12 cellular contexts compared by ENCODE assay signal in genomic region chr3:122642935-122643334, GRCh38. TPM values are rescaled to one million over a fixed set of nuclear protein-coding genes. Genes with fewer than 3 reads are reported as not detected.
DNase-seq lines count a peak whose midpoint lies in the region; ATAC-seq and TF ChIP-seq lines count a peak whose summit lies in the region.
"Had no signal": no experiment of that assay in that cellular context is flagged by ENCODE, and none has a peak within 500 bp of the region (broad histone marks: within the 10 kb centered on the region; RNA-seq: fewer than 3 reads in every experiment).

No MANE protein-coding gene starts in this region.

- H3K4me1 ChIP-seq in breast epithelium, result no peaks in the 10 kb centered on the region
- H3K4me1 ChIP-seq: A549 had no signal

- H3K4me3 Mint-ChIP-seq in activated CD4-positive, alpha-beta T cell treated with anti-CD3 and anti-CD28 coated beads, Interleukin-2, amount 10 ng/mL, durations not matched to agents 24 days and 14 days, result peak overlapping the region; percentile 68
- H3K4me3 Mint-ChIP-seq: WTC11 had no signal

- no peak for TF ChIP-seq CTCF in breast epithelium (IDR thresholded peaks at IDR 0.05)

- H3K27me3 Mint-ChIP-seq in activated CD4-positive, alpha-beta T cell treated with anti-CD3 and anti-CD28 coated beads, Interleukin-2, amount 10 ng/mL, durations not matched to agents 24 days and 14 days, result no peaks in the 10 kb centered on the region

- H3K9me3 Mint-ChIP-seq in activated CD4-positive, alpha-beta T cell treated with anti-CD3 and anti-CD28 coated beads, Interleukin-2, amount 10 ng/mL, durations not matched to agents 24 days and 14 days, result peaks cover 14% of the 10 kb centered on the region
- H3K9me3 Mint-ChIP-seq: WTC11 had no signal

- no peak overlapping the region for H3K27ac ChIP-seq in breast epithelium
- H3K27ac ChIP-seq: A549 had no signal

- peaks cover 13% of the 10 kb centered on the region for H3K36me3 Mint-ChIP-seq in activated CD4-positive, alpha-beta T cell treated with anti-CD3 and anti-CD28 coated beads, Interleukin-2, amount 10 ng/mL, durations not matched to agents 24 days and 14 days (ENCODE audit: low read depth)
- H3K36me3 Mint-ChIP-seq: WTC11 had no signal

- H3K27me3 ChIP-seq in breast epithelium, result no peaks in the 10 kb centered on the region

- DNase-seq in activated CD4-positive, alpha-beta T cell treated with anti-CD3 and anti-CD28 coated beads, Interleukin-2, amount 10 ng/mL, durations not matched to agents 24 days and 14 days, result peak; percentile 59
- no peak for DNase-seq in activated CD4-positive, alpha-beta T cell treated with anti-CD3 and anti-CD28 coated beads, Interleukin-2, amount 50 U/mL, for 48 hours
- DNase-seq in foreskin melanocyte, result peak; percentile 22
- DNase-seq in breast epithelium (ENCODE audit: low spot score in 2 of 2), result no peak
- no peak for DNase-seq in amniotic stem cell (lab: John Stamatoyannopoulos, UW)
- no peak for DNase-seq in central memory CD4-positive, alpha-beta T cell
- DNase-seq: NCI-H146; stimulated activated CD8-positive, alpha-beta memory T cell treated with anti-CD3 and anti-CD28 coated beads, Interleukin-4, amount 100 ng/mL, for 48 hours had no signal

- ATAC-seq in GM21723 (IDR thresholded peaks at IDR 0.05; ENCODE audit: unreplicated experiment) (peak; percentile 81), HG03442 (IDR thresholded peaks at IDR 0.05; ENCODE audit: unreplicated experiment) (peak; percentile 58)
- ATAC-seq: A549, WTC11 had no signal

- H3K36me3 ChIP-seq in breast epithelium, result no peaks in the 10 kb centered on the region

- intact Hi-C loops in activated CD4-positive, alpha-beta T cell treated with anti-CD3 and anti-CD28 coated beads, Interleukin-2, amount 10 ng/mL, durations not matched to agents 24 days and 14 days (cut with micrococcal nuclease), result loop anchor here (1.0 to 2.0 kb wide), 3 partner anchors 26 to 66 kb away; partner anchors contain the start of gene PARP15
- intact Hi-C loops in breast epithelium (cut with DNase I; ENCODE audit: low total_unique reads), result loop anchor here (10.0 kb wide), 1 partner anchor 392 kb away; no protein-coding TSS in a partner anchor

- H3K4me1 Mint-ChIP-seq in activated CD4-positive, alpha-beta T cell treated with anti-CD3 and anti-CD28 coated beads, Interleukin-2, amount 10 ng/mL, durations not matched to agents 24 days and 14 days, result peaks cover 36% of the 10 kb centered on the region

- TF ChIP-seq POLR2A in breast epithelium (IDR thresholded peaks at IDR 0.05), result no peak

- no peaks in the 10 kb centered on the region for H3K9me3 ChIP-seq in breast epithelium
- H3K9me3 ChIP-seq: A549 had no signal

- no peak overlapping the region for H3K4me3 ChIP-seq in breast epithelium
- H3K4me3 ChIP-seq: A549 had no signal

- peak overlapping the region; percentile 73 for H3K27ac Mint-ChIP-seq in activated CD4-positive, alpha-beta T cell treated with anti-CD3 and anti-CD28 coated beads, Interleukin-2, amount 10 ng/mL, durations not matched to agents 24 days and 14 days
- H3K27ac Mint-ChIP-seq: WTC11 had no signal

RNA-seq across cellular contexts. Expression of gene PARP14, which starts 37.7 kb away (rescaled TPM):
- 64.6 and 65.6 TPM in 2 replicates for total RNA-seq in activated CD4-positive, alpha-beta T cell treated with anti-CD3 and anti-CD28 coated beads, Interleukin-2, amount 10 ng/mL, durations not matched to agents 24 days and 14 days
- 10 to 100 TPM; 42.9 to 57.0 (median 49.8) TPM for total RNA-seq in breast epithelium

Comparison
In these comparisons a context has a peak if more than half of its experiments do, and no peak if none do; other contexts are left out.
1. DNase-seq: peak in activated CD4-positive, alpha-beta T cell treated with anti-CD3 and anti-CD28 coated beads, Interleukin-2, amount 10 ng/mL, durations not matched to agents 24 days and 14 days (single experiment) and foreskin melanocyte (single experiment); none in activated CD4-positive, alpha-beta T cell treated with anti-CD3 and anti-CD28 coated beads, Interleukin-2, amount 50 U/mL, for 48 hours (0 of 2), breast epithelium (0 of 2), amniotic stem cell (single experiment) and central memory CD4-positive, alpha-beta T cell (single experiment).